8 cellular contexts compared by ENCODE assay signal in the genomic region with DNA sequence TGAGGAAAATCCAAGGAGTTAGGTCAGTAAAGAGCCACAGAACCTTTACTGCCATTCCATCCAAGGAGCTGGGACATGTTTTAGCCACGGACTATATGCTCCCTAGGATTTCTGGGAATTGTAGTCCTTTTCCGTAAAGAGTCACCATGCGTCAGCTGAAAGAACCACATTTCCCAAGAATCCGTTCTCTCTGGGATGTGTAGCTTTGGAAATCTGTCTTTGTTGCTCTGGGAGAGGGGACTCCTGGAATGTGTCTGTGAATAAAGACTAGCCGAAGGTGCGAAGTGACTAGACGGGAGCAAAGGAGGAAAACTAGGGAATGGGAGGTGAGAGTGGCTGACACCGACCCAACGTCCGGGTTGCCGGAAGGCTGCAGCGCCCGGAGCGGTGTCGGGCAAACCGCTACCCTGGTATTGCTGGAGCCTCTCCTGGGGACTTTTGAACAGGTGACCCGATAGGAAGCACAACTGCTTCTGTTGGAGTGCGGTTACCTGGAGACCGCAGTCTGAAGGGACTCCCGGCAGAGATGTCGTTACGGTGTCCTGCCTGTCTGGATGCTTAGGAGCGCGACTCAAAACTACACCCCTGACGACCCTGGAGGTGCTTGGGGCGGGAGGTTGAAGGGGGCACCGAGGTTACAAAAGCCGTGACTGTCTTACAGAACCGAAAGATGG. TPM values are rescaled to one million over a fixed set of nuclear protein-coding genes. Genes with fewer than 3 reads are reported as not detected.
A peak's percentile ranks its signal among the peaks of the same experiment; 100 is the strongest.
DNase-seq lines count a peak whose midpoint lies in the region; ATAC-seq and TF ChIP-seq lines count a peak whose summit lies in the region.

IFTAP (plus strand) TSS at position 187 of the 674 bp plus-strand sequence. CDS start 15,602 bp downstream, outside the sequence.

- H3K27ac Mint-ChIP-seq in activated T-helper 17 cell treated with anti-CD3 and anti-CD28 coated beads, Interleukin-2, amount 50 U/mL, for 72 hours: peak within 1 kb of the TSS; percentile 71

- peaks cover 38 to 96% (median 54%) of the 10 kb centered on the region in 10 experiments for H3K4me1 ChIP-seq in BLaER1 treated with 17β-estradiol and CSF1 and Interleukin-3, amounts not matched to agents 10 nM and 100 nM
- H3K4me1 ChIP-seq in muscle layer of duodenum (ENCODE audit: control insufficient read depth in 1 of 2, insufficient read depth in 2 of 2, low read length in 2 of 2) (peaks cover 0 to 11% of the 10 kb centered on the region in 2 donors), thoracic aorta (ENCODE audit: control insufficient read depth in 1 of 2, low read depth in 2 of 2) (peaks cover 7 to 9% of the 10 kb centered on the region in 2 donors)

- H3K9me3 Mint-ChIP-seq in activated T-helper 17 cell treated with anti-CD3 and anti-CD28 coated beads, Interleukin-2, amount 50 U/mL, for 72 hours: no peaks in the 10 kb centered on the region

- H3K36me3 Mint-ChIP-seq in activated T-helper 17 cell treated with anti-CD3 and anti-CD28 coated beads, Interleukin-2, amount 50 U/mL, for 72 hours (ENCODE audit: low read depth): no peaks in the 10 kb centered on the region

- H3K9me3 ChIP-seq in BLaER1 treated with 17β-estradiol and CSF1 and Interleukin-3, amounts not matched to agents 10 nM and 100 nM (replicated peaks in 1 of 11): peaks cover 0 to 46% (median 0%) of the 10 kb centered on the region in 11 experiments; a peak in 9 of 22 replicates
- H3K9me3 ChIP-seq in muscle layer of duodenum (ENCODE audit: control insufficient read depth in 1 of 2, low read length in 2 of 2): no peaks in the 10 kb centered on the region
- H3K9me3 ChIP-seq in thoracic aorta: no peaks in the 10 kb centered on the region

- H3K4me2 ChIP-seq in BLaER1 treated with 17β-estradiol and CSF1 and Interleukin-3, amounts not matched to agents 10 nM and 100 nM: peak within 1 kb of the TSS; percentile 80 to 97 (median 90)

- TF ChIP-seq CTCF in HL-60 (IDR thresholded peaks at IDR 0.05; ENCODE audit: insufficient read depth, low read length) (no peak), fibroblast of pulmonary artery (IDR thresholded peaks at IDR 0.05; ENCODE audit: low read length, missing control alignments) (no peak), thoracic aorta (IDR thresholded peaks at IDR 0.05) (no peak)

- ATAC-seq in GM19397 (IDR thresholded peaks at IDR 0.05; ENCODE audit: unreplicated experiment) (peak; percentile 92), thoracic aorta (ENCODE audit: insufficient number of reproducible peaks, low FRiP score, low read depth) (peak; percentile 100)
- peak; percentile 73 for ATAC-seq in activated T-helper 17 cell treated with anti-CD3 and anti-CD28 coated beads, Interleukin-2, amount 50 U/mL, for 72 hours (replicated peaks)

- H3K4me1 Mint-ChIP-seq in activated T-helper 17 cell treated with anti-CD3 and anti-CD28 coated beads, Interleukin-2, amount 50 U/mL, for 72 hours: no peaks in the 10 kb centered on the region

- peak; percentile 35 to 79 for DNase-seq in HL-60 (ENCODE audit: low read depth in 1 of 2, low spot score in 1 of 2)
- peak; percentile 82 for DNase-seq in NCI-H82 treated with DMSO at 0.1 percent for 48 hours (lab: John Stamatoyannopoulos, UW; ENCODE audit: unreplicated experiment)
- DNase-seq in fibroblast of pulmonary artery (ENCODE audit: low read depth): peak; percentile 95
- DNase-seq in thoracic aorta (ENCODE audit: low spot score): peak; percentile 8

- H3K4me3 Mint-ChIP-seq in activated T-helper 17 cell treated with anti-CD3 and anti-CD28 coated beads, Interleukin-2, amount 50 U/mL, for 72 hours: peak within 1 kb of the TSS; percentile 84

- peak within 1 kb of the TSS; percentile 53 to 85 (median 72) for H3K9ac ChIP-seq in BLaER1 treated with 17β-estradiol and CSF1 and Interleukin-3, amounts not matched to agents 10 nM and 100 nM

- H3K27me3 Mint-ChIP-seq in activated T-helper 17 cell treated with anti-CD3 and anti-CD28 coated beads, Interleukin-2, amount 50 U/mL, for 72 hours: peaks cover 25% of the 10 kb centered on the region

- peak within 1 kb of the TSS in 10 of 11 experiments; percentile 50 to 81 (median 74); a peak in 19 of 22 replicates for H3K27ac ChIP-seq in BLaER1 treated with 17β-estradiol and CSF1 and Interleukin-3, amounts not matched to agents 10 nM and 100 nM
- peak within 1 kb of the TSS; percentile 47 for H3K27ac ChIP-seq in HL-60 (replicated peaks)
- peak within 1 kb of the TSS; percentile 72 for H3K27ac ChIP-seq in muscle layer of duodenum (ENCODE audit: low read length)
- peak within 1 kb of the TSS in 1 of 2 donors; percentile 22 for H3K27ac ChIP-seq in thoracic aorta

- H4K20me1 ChIP-seq in BLaER1 treated with 17β-estradiol and CSF1 and Interleukin-3, amounts not matched to agents 10 nM and 100 nM: no peaks in the 10 kb centered on the region; a peak in 1 of 22 replicates

- no peaks in the 10 kb centered on the region for H3K27me3 ChIP-seq in BLaER1 treated with 17β-estradiol and CSF1 and Interleukin-3, amounts not matched to agents 10 nM and 100 nM
- H3K27me3 ChIP-seq in HL-60 (ENCODE audit: insufficient read depth, poor library complexity, severe bottlenecking) (no peaks in the 10 kb centered on the region), muscle layer of duodenum (ENCODE audit: low read depth, low read length) (no peaks in the 10 kb centered on the region), thoracic aorta (replicated peaks; ENCODE audit: insufficient read depth) (no peaks in the 10 kb centered on the region)

- peak within 1 kb of the TSS; percentile 64 to 92 (median 70) for H3K4me3 ChIP-seq in BLaER1 treated with 17β-estradiol and CSF1 and Interleukin-3, amounts not matched to agents 10 nM and 100 nM
- peak within 1 kb of the TSS; percentile 80 for H3K4me3 ChIP-seq in HL-60 (replicated peaks; ENCODE audit: insufficient read depth, low read length)
- H3K4me3 ChIP-seq in fibroblast of pulmonary artery (replicated peaks; ENCODE audit: low read depth, low read length): peak within 1 kb of the TSS; percentile 80
- H3K4me3 ChIP-seq in muscle layer of duodenum (ENCODE audit: low read depth in 1 of 2, low read length in 2 of 2): peak within 1 kb of the TSS; percentile 94 to 98
- H3K4me3 ChIP-seq in thoracic aorta: peak within 1 kb of the TSS; percentile 79

- peaks cover 0 to 72% (median 12%) of the 10 kb centered on the region in 11 experiments; a peak in 10 of 22 replicates for H3K36me3 ChIP-seq in BLaER1 treated with 17β-estradiol and CSF1 and Interleukin-3, amounts not matched to agents 10 nM and 100 nM
- no peaks in the 10 kb centered on the region for H3K36me3 ChIP-seq in muscle layer of duodenum (ENCODE audit: control insufficient read depth in 1 of 2, insufficient read depth in 2 of 2, low read length in 2 of 2)
- no peaks in the 10 kb centered on the region for H3K36me3 ChIP-seq in thoracic aorta

RNA-seq across cellular contexts. Expression of gene IFTAP, which starts in this region (rescaled TPM):
- total RNA-seq in activated T-helper 17 cell treated with anti-CD3 and anti-CD28 coated beads, Interleukin-2, amount 50 U/mL, for 72 hours: 1 to 10 TPM in 1 of 2 donors, under 1 TPM in 1; 0.80 to 1.3 TPM
- total RNA-seq in thoracic aorta: 10 to 100 TPM; 18.3 to 41.0 TPM

Comparison
In these comparisons a context has a peak if more than half of its experiments do, and no peak if none do; other contexts are left out.
1. RNA of gene IFTAP (total RNA-seq): 18.3 to 41.0 TPM in thoracic aorta; 0.80 to 1.3 TPM in activated T-helper 17 cell treated with anti-CD3 and anti-CD28 coated beads, Interleukin-2, amount 50 U/mL, for 72 hours; every median in the first group is over 4 times any median in the second.
2. DNase-seq: peak in every context shown above with its lines; median percentile 95 in fibroblast of pulmonary artery; 82 in NCI-H82 treated with DMSO at 0.1 percent for 48 hours; 57 in HL-60; 8 in thoracic aorta.
3. Peak in every context shown above with its lines, with median percentiles within 50 percentile points of each other: H3K4me3 ChIP-seq and ATAC-seq.